In the genomic region with DNA sequence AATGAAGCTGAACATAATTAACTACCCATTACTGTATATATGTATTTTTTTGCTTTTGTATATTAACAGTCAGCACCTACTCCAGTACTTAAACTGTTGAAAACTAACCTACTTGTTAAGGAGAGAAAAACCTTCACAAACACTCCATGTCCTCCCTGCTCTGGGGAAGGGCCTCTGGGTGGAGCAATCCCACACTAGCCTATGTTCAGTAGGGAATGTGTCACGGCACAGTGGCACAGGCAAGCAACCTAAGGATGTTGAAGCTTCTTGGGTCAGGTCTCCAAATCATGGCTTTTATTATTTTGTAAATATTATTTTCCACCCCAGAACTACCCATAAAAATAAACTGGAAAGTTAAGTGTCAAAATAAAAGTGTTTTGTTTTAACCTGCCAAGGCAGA, we compare ENCODE assay signal across 16 cellular contexts. TPM values are rescaled to one million over a fixed set of nuclear protein-coding genes. Genes with fewer than 3 reads are reported as not detected.
A peak's percentile ranks its signal among the peaks of the same experiment; 100 is the strongest.
DNase-seq lines count a peak whose midpoint lies in the region; TF ChIP-seq lines count a peak whose summit lies in the region.
"Had no signal": no experiment of that assay in that cellular context is flagged by ENCODE, and none has a peak within 500 bp of the region (broad histone marks: within the 10 kb centered on the region; RNA-seq: fewer than 3 reads in every experiment).

No MANE protein-coding gene starts in this region.

- H3K4me3 ChIP-seq in BE2C (ENCODE audit: low read depth, low read length) (peak overlapping the region; percentile 89), brain microvascular endothelial cell (ENCODE audit: low read depth, low read length) (no peak overlapping the region)
- no peak overlapping the region for H3K4me3 ChIP-seq in CD8-positive, alpha-beta memory T cell (ENCODE audit: low read length)
- H3K4me3 ChIP-seq: colonic mucosa, GM23338, SJSA1 had no signal

- no peaks in the 10 kb centered on the region for H3K9me3 Mint-ChIP-seq in CD8-positive, alpha-beta memory T cell
- no peaks in the 10 kb centered on the region for H3K9me3 Mint-ChIP-seq in mesothelial cell of epicardium
- H3K9me3 Mint-ChIP-seq: activated T-helper 1 cell treated with anti-CD3 and anti-CD28 coated beads, Interleukin-12 subunit alpha, Interleukin-12 subunit beta, Interleukin-2, Interleukin-4 antibody, amounts not matched to agents 30 ng/mL and 10 ng/mL and 1 ng/mL, durations not matched to agents 14 hours and 24 hours and 36 hours; GM23338 had no signal

- CTCF ChIA-PET in CD8-positive, alpha-beta memory T cell (lab: Charles Lee): interaction anchor here (0.9 to 2.8 kb wide), 4 partner anchors 11 to 35 kb away, joined by 3 to 11 read pairs (median 5); no protein-coding TSS in a partner anchor

- H3K4me1 ChIP-seq in BE2C: peaks cover 30% of the 10 kb centered on the region
- peaks cover 12% of the 10 kb centered on the region for H3K4me1 ChIP-seq in CD8-positive, alpha-beta memory T cell (ENCODE audit: insufficient read depth, low read length)
- H3K4me1 ChIP-seq: colonic mucosa had no signal

- POLR2A ChIA-PET in CD8-positive, alpha-beta memory T cell (lab: Charles Lee): no interaction called here

- H3K27me3 ChIP-seq in BE2C (no peaks in the 10 kb centered on the region), brain microvascular endothelial cell (replicated peaks) (no peaks in the 10 kb centered on the region)
- no peaks in the 10 kb centered on the region for H3K27me3 ChIP-seq in CD8-positive, alpha-beta memory T cell (ENCODE audit: insufficient read depth, low read length, poor library complexity, severe bottlenecking)
- H3K27me3 ChIP-seq: colonic mucosa had no signal

- H3K36me3 ChIP-seq in BE2C (peaks cover 36% of the 10 kb centered on the region), brain microvascular endothelial cell (replicated peaks) (no peaks in the 10 kb centered on the region)
- H3K36me3 ChIP-seq in CD8-positive, alpha-beta memory T cell (ENCODE audit: insufficient read depth, low read length): no peaks in the 10 kb centered on the region
- H3K36me3 ChIP-seq: colonic mucosa, SJSA1 had no signal

- DNase-seq in BE2C (peak; percentile 38), brain microvascular endothelial cell (no peak), mesothelial cell of epicardium (ENCODE audit: low spot score in 2 of 2, unreplicated experiment in 2 of 2) (no peak), midbrain (lab: John Stamatoyannopoulos, UW) (no peak), SIG-M5 treated with dmso at 0.1 percent for 504 hours (lab: John Stamatoyannopoulos, UW; ENCODE audit: unreplicated experiment) (no peak)
- DNase-seq in CD8-positive, alpha-beta memory T cell: no peak
- no peak for DNase-seq in central memory CD4-positive, alpha-beta T cell
- DNase-seq: activated CD4-positive, alpha-beta T cell treated with anti-CD3 and anti-CD28 coated beads, Interleukin-2, amount 50 U/mL, for 1 hour; colonic mucosa; NCI-H1436 treated with DMSO at 0.1 percent for 48 hours; NCI-H345; stimulated activated CD4-positive, alpha-beta T cell treated with anti-CD3 and anti-CD28 coated beads, Interleukin-15, amount 100 ng/mL, for 24 hours had no signal

- H3K27ac ChIP-seq in CD8-positive, alpha-beta memory T cell (ENCODE audit: low read depth, low read length): peak overlapping the region; percentile 14
- no peak overlapping the region for H3K27ac ChIP-seq in brain microvascular endothelial cell
- H3K27ac ChIP-seq: C4-2B, colonic mucosa, SJSA1 had no signal

- no peaks in the 10 kb centered on the region for H3K9me3 ChIP-seq in BE2C
- no peaks in the 10 kb centered on the region for H3K9me3 ChIP-seq in CD8-positive, alpha-beta memory T cell (ENCODE audit: low read length)
- H3K9me3 ChIP-seq: colonic mucosa had no signal

- TF ChIP-seq CTCF in BE2C (IDR thresholded peaks at IDR 0.05; ENCODE audit: low read depth, low read length): peak; percentile 29
- TF ChIP-seq CTCF in brain microvascular endothelial cell (IDR thresholded peaks at IDR 0.05; ENCODE audit: low read depth, low read length, missing control alignments): peak; percentile 6
- no peak for TF ChIP-seq CTCF in mesothelial cell of epicardium (IDR thresholded peaks at IDR 0.05; ENCODE audit: unreplicated experiment)

- peaks cover 0 to 1% of the 10 kb centered on the region in 2 donors for H3K27me3 Mint-ChIP-seq in CD8-positive, alpha-beta memory T cell
- H3K27me3 Mint-ChIP-seq in mesothelial cell of epicardium (ENCODE audit: low read depth): no peaks in the 10 kb centered on the region

- H3K36me3 Mint-ChIP-seq in CD8-positive, alpha-beta memory T cell: peaks cover 0 to 6% (median 0%) of the 10 kb centered on the region in 3 donors
- H3K36me3 Mint-ChIP-seq in mesothelial cell of epicardium: peaks cover 9% of the 10 kb centered on the region

- peaks cover 76 to 89% (median 89%) of the 10 kb centered on the region in 3 donors for H3K4me1 Mint-ChIP-seq in CD8-positive, alpha-beta memory T cell
- H3K4me1 Mint-ChIP-seq in mesothelial cell of epicardium: peaks cover 58% of the 10 kb centered on the region

- in situ Hi-C loops in brain microvascular endothelial cell (cut with HindIII; ENCODE audit: low pct_ligation_motif_present, low sequenced_read_pairs): no loop called here

- H3K27ac Mint-ChIP-seq in CD8-positive, alpha-beta memory T cell: peak overlapping the region; percentile 49 to 98 (median 85)
- H3K27ac Mint-ChIP-seq in mesothelial cell of epicardium: no peak overlapping the region
- H3K27ac Mint-ChIP-seq: activated T-helper 1 cell treated with anti-CD3 and anti-CD28 coated beads, Interleukin-12 subunit alpha, Interleukin-12 subunit beta, Interleukin-2, Interleukin-4 antibody, amounts not matched to agents 30 ng/mL and 10 ng/mL and 1 ng/mL, durations not matched to agents 14 hours and 24 hours and 36 hours; GM23338 had no signal

- H3K4me3 Mint-ChIP-seq in CD8-positive, alpha-beta memory T cell: peak overlapping the region in 5 of 7 donors; percentile 20 to 97 (median 95)
- peak overlapping the region; percentile 30 for H3K4me3 Mint-ChIP-seq in mesothelial cell of epicardium
- H3K4me3 Mint-ChIP-seq: GM23338 had no signal

RNA-seq across cellular contexts. Expression of a gene that starts 5.3 kb away (rescaled TPM):
- 45.3 TPM for polyA plus RNA-seq in BE2C (2012; ENCODE audit: insufficient read depth, insufficient read length, low read depth)
- 10 to 100 TPM; 36.9 to 38.4 TPM for total RNA-seq in CD8-positive, alpha-beta memory T cell
- polyA plus RNA-seq in CD8-positive, alpha-beta memory T cell: 23.8 TPM
- 46.5 to 51.2 TPM (median 51.1 TPM) in 3 replicates for total RNA-seq in mesothelial cell of epicardium
